Comparison of ENCODE assay signal across 1 cellular context in the genomic region with DNA sequence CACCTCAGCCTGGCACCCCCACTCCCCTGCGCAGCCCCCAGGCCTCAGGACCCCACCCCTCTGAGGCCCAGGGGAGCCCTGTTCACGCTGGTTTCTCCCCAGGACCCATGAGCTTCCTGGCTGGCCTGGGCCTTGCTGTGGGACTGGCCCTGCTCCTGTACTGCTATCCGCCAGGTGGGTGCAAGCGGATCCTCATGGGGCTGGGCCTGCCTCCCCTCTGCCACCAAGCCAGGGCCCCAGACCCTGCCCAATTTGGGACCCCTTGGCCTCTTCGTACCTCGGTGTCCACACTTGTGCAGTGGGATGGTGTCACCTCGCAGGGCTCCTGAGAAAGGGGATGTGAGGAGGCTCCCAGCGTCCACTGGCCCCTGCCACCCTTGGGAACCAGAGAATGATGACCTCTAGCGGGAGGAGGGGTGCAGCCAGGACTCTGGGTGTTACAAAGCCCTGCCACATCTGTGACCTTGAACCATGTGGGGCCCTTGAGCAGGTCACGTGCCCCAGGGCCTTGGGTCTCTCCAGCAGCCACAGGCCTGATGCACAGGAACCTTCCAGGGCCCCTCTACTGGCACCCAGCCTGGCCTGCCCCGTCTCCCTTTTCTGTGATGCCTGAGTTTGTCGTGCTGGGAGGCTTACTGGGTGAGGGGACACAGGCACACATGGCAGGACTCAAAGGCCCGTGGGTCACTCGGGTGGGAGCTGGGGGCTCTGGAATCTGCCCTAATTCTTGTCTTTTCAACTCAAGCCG.
A peak's percentile ranks its signal among the peaks of the same experiment; 100 is the strongest.
TF ChIP-seq lines count a peak whose summit lies in the region.

No MANE protein-coding gene starts in this region.

TF ChIP-seq in HepG2, 621 proteins besides CTCF, POLR2A, EP300 and RAD21 (continued from another document and continues in another):
- TF ChIP-seq, protein P1, sequence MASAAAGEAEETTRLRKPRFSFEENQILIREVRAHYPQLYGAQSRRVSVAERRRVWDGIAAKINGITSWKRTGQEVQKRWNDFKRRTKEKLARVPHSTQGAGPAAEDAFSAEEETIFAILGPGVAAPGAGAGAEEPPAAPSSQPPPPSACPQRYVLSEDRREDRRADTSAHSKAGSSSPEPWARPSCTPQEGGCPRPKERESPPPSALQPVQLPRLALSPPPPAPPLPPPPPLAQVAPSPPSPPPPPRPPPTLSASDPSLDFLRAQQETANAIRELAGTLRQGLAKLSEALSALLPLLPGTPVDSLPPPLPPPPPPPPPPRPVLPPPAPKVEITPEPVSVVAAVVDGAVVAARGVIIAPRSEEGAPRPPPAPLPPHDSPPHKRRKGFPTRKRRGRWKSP (CRISPR knock-in tag; IDR thresholded peaks at IDR 0.05): peak; percentile 36; the same call in 1 of the 2 replicates
- no peak for TF ChIP-seq ZNF432 (CRISPR knock-in tag; IDR thresholded peaks at IDR 0.05; ENCODE audit: borderline replicate concordance)
- no peak for TF ChIP-seq ZNF382 (CRISPR knock-in tag; IDR thresholded peaks at IDR 0.05; ENCODE audit: borderline replicate concordance)
- TF ChIP-seq, protein P2, sequence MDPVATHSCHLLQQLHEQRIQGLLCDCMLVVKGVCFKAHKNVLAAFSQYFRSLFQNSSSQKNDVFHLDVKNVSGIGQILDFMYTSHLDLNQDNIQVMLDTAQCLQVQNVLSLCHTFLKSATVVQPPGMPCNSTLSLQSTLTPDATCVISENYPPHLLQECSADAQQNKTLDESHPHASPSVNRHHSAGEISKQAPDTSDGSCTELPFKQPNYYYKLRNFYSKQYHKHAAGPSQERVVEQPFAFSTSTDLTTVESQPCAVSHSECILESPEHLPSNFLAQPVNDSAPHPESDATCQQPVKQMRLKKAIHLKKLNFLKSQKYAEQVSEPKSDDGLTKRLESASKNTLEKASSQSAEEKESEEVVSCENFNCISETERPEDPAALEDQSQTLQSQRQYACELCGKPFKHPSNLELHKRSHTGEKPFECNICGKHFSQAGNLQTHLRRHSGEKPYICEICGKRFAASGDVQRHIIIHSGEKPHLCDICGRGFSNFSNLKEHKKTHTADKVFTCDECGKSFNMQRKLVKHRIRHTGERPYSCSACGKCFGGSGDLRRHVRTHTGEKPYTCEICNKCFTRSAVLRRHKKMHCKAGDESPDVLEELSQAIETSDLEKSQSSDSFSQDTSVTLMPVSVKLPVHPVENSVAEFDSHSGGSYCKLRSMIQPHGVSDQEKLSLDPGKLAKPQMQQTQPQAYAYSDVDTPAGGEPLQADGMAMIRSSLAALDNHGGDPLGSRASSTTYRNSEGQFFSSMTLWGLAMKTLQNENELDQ (CRISPR knock-in tag; IDR thresholded peaks at IDR 0.05; ENCODE audit: borderline replicate concordance): no peak
- TF ChIP-seq RBAK (CRISPR knock-in tag; IDR thresholded peaks at IDR 0.05): no peak
- no peak for TF ChIP-seq ZSCAN21 (CRISPR knock-in tag; IDR thresholded peaks at IDR 0.05; ENCODE audit: borderline replicate concordance)
- peak; percentile 92 for TF ChIP-seq NR2F6 (IDR thresholded peaks at IDR 0.05)
- peak; percentile 97 for TF ChIP-seq NR2F6 (CRISPR knock-in tag; IDR thresholded peaks at IDR 0.05)
- peak; percentile 80; the same call in 1 of the 2 replicates for TF ChIP-seq ZBTB7A (CRISPR knock-in tag; IDR thresholded peaks at IDR 0.05)
- no peak for TF ChIP-seq ZNF589 (CRISPR knock-in tag; conservative IDR thresholded peaks at IDR 0.05)
- peak; percentile 65; the same call in 1 of the 2 replicates for TF ChIP-seq ZNF501 (CRISPR knock-in tag; IDR thresholded peaks at IDR 0.05)
- TF ChIP-seq NFE2L2 (IDR thresholded peaks at IDR 0.05; ENCODE audit: low read length): no peak
- no peak for TF ChIP-seq RORA (CRISPR knock-in tag; IDR thresholded peaks at IDR 0.05)
- no peak for TF ChIP-seq CEBPB (IDR thresholded peaks at IDR 0.05; ENCODE audit: borderline replicate concordance, low read depth, low read length)
- no peak for TF ChIP-seq TBL1XR1 (IDR thresholded peaks at IDR 0.05; ENCODE audit: borderline replicate concordance, low read length, partially characterized antibody)
- peak; percentile 71 for TF ChIP-seq HOXA3 (CRISPR knock-in tag; IDR thresholded peaks at IDR 0.05)
- TF ChIP-seq ZZZ3 (CRISPR knock-in tag; IDR thresholded peaks at IDR 0.05; ENCODE audit: borderline replicate concordance): no peak; the same call in 1 of the 2 replicates
- no peak for TF ChIP-seq EEA1 (CRISPR knock-in tag; IDR thresholded peaks at IDR 0.05; ENCODE audit: borderline replicate concordance)
- TF ChIP-seq ZNF468 (CRISPR knock-in tag; IDR thresholded peaks at IDR 0.05): no peak
- TF ChIP-seq KDM4B (CRISPR knock-in tag; IDR thresholded peaks at IDR 0.05): no peak; the same call in 1 of the 2 replicates
- TF ChIP-seq CC2D1A (CRISPR knock-in tag; IDR thresholded peaks at IDR 0.05): no peak
- no peak for TF ChIP-seq ATRX (CRISPR knock-in tag; IDR thresholded peaks at IDR 0.05; ENCODE audit: borderline replicate concordance)
- peak; percentile 84 for TF ChIP-seq IRF2 (CRISPR knock-in tag; IDR thresholded peaks at IDR 0.05)
- peak; percentile 24; the same call in 1 of the 2 replicates for TF ChIP-seq ZFP82 (CRISPR knock-in tag; IDR thresholded peaks at IDR 0.05; ENCODE audit: borderline replicate concordance)
- peak; percentile 72 for TF ChIP-seq RBM22 (optimal IDR thresholded peaks at IDR 0.05; ENCODE audit: low read length)
- no peak for TF ChIP-seq PAWR (CRISPR knock-in tag; IDR thresholded peaks at IDR 0.05; ENCODE audit: borderline replicate concordance)
- TF ChIP-seq ZKSCAN1 (IDR thresholded peaks at IDR 0.05; ENCODE audit: low read length): no peak
- no peak for TF ChIP-seq NCOA5 (CRISPR knock-in tag; IDR thresholded peaks at IDR 0.05)
- peak; percentile 92 for TF ChIP-seq ZBTB7B (CRISPR knock-in tag; IDR thresholded peaks at IDR 0.05)
- peak; percentile 85 for TF ChIP-seq ZNF350 (CRISPR knock-in tag; IDR thresholded peaks at IDR 0.05; ENCODE audit: borderline replicate concordance, low read depth)
- TF ChIP-seq, protein P3, sequence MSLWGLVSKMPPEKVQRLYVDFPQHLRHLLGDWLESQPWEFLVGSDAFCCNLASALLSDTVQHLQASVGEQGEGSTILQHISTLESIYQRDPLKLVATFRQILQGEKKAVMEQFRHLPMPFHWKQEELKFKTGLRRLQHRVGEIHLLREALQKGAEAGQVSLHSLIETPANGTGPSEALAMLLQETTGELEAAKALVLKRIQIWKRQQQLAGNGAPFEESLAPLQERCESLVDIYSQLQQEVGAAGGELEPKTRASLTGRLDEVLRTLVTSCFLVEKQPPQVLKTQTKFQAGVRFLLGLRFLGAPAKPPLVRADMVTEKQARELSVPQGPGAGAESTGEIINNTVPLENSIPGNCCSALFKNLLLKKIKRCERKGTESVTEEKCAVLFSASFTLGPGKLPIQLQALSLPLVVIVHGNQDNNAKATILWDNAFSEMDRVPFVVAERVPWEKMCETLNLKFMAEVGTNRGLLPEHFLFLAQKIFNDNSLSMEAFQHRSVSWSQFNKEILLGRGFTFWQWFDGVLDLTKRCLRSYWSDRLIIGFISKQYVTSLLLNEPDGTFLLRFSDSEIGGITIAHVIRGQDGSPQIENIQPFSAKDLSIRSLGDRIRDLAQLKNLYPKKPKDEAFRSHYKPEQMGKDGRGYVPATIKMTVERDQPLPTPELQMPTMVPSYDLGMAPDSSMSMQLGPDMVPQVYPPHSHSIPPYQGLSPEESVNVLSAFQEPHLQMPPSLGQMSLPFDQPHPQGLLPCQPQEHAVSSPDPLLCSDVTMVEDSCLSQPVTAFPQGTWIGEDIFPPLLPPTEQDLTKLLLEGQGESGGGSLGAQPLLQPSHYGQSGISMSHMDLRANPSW (CRISPR knock-in tag; IDR thresholded peaks at IDR 0.05; ENCODE audit: borderline replicate concordance): no peak
- TF ChIP-seq, protein P4, sequence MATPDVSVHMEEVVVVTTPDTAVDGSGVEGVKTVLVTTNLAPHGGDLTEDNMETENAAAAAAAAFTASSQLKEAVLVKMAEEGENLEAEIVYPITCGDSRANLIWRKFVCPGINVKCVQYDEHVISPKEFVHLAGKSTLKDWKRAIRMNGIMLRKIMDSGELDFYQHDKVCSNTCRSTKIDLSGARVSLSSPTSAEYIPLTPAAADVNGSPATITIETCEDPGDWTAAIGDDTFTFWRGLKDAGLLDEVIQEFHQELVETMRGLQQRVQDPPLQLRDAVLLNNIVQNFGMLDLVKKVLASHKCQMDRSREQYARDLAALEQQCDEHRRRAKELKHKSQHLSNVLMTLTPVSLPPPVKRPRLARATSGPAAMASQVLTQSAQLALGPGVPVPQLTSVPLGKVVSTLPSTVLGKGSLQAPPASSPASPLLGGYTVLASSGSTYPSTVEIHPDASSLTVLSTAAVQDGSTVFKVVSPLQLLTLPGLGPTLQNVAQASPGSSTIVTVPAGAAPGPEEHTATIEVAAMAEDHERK (CRISPR knock-in tag; IDR thresholded peaks at IDR 0.05; ENCODE audit: low read depth): no peak
- TF ChIP-seq HMG20A (CRISPR knock-in tag; IDR thresholded peaks at IDR 0.05; ENCODE audit: borderline replicate concordance): peak; percentile 70; the same call in 1 of the 2 replicates
- peak; percentile 79 to 84 for TF ChIP-seq NR2F1 (CRISPR knock-in tag; IDR thresholded peaks at IDR 0.05)
- peak in 1 of 2 experiments; percentile 92; a peak in 2 of 4 replicates for TF ChIP-seq KLF16 (CRISPR knock-in tag; IDR thresholded peaks at IDR 0.05)
- no peak for TF ChIP-seq FOXK2 (IDR thresholded peaks at IDR 0.05)
- no peak for TF ChIP-seq SMARCC2 (IDR thresholded peaks at IDR 0.05)
- TF ChIP-seq NFKB2 (CRISPR knock-in tag; IDR thresholded peaks at IDR 0.05; ENCODE audit: borderline replicate concordance): 0 out of 2 replicates have a peak, but pooled peaks have one; percentile 48
- TF ChIP-seq TAF1 (CRISPR knock-in tag; IDR thresholded peaks at IDR 0.05): peak; percentile 24; the same call in 1 of the 2 replicates
- TF ChIP-seq, protein P5, sequence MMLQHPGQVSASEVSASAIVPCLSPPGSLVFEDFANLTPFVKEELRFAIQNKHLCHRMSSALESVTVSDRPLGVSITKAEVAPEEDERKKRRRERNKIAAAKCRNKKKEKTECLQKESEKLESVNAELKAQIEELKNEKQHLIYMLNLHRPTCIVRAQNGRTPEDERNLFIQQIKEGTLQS (CRISPR knock-in tag; IDR thresholded peaks at IDR 0.05): no peak
- peak; percentile 83 for TF ChIP-seq ZSCAN9 (CRISPR knock-in tag; IDR thresholded peaks at IDR 0.05; ENCODE audit: borderline replicate concordance)
- TF ChIP-seq ZNF207 (IDR thresholded peaks at IDR 0.05; ENCODE audit: borderline replicate concordance): no peak
- peak; percentile 46; the same call in 1 of the 2 replicates for TF ChIP-seq ZNF776 (CRISPR knock-in tag; IDR thresholded peaks at IDR 0.05)
- TF ChIP-seq ZBTB3 (CRISPR knock-in tag; IDR thresholded peaks at IDR 0.05; ENCODE audit: borderline replicate concordance, low read depth): no peak
- no peak for TF ChIP-seq TCF7L2 (IDR thresholded peaks at IDR 0.05; ENCODE audit: low read depth, low read length)
- TF ChIP-seq ZBTB42 (CRISPR knock-in tag; IDR thresholded peaks at IDR 0.05): no peak
- no peak for TF ChIP-seq ZSCAN30 (CRISPR knock-in tag; IDR thresholded peaks at IDR 0.05)
- TF ChIP-seq, protein P6, sequence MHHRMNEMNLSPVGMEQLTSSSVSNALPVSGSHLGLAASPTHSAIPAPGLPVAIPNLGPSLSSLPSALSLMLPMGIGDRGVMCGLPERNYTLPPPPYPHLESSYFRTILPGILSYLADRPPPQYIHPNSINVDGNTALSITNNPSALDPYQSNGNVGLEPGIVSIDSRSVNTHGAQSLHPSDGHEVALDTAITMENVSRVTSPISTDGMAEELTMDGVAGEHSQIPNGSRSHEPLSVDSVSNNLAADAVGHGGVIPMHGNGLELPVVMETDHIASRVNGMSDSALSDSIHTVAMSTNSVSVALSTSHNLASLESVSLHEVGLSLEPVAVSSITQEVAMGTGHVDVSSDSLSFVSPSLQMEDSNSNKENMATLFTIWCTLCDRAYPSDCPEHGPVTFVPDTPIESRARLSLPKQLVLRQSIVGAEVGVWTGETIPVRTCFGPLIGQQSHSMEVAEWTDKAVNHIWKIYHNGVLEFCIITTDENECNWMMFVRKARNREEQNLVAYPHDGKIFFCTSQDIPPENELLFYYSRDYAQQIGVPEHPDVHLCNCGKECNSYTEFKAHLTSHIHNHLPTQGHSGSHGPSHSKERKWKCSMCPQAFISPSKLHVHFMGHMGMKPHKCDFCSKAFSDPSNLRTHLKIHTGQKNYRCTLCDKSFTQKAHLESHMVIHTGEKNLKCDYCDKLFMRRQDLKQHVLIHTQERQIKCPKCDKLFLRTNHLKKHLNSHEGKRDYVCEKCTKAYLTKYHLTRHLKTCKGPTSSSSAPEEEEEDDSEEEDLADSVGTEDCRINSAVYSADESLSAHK (CRISPR knock-in tag; IDR thresholded peaks at IDR 0.05; ENCODE audit: borderline replicate concordance): no peak
- TF ChIP-seq ZNF496 (CRISPR knock-in tag; IDR thresholded peaks at IDR 0.05; ENCODE audit: insufficient replicate concordance): no peak
- no peak for TF ChIP-seq ZFP36L2 (CRISPR knock-in tag; IDR thresholded peaks at IDR 0.05)
- peak; percentile 96 for TF ChIP-seq GATAD2A (CRISPR knock-in tag; IDR thresholded peaks at IDR 0.05)
- no peak for TF ChIP-seq FLYWCH1 (CRISPR knock-in tag; IDR thresholded peaks at IDR 0.05)
- no peak for TF ChIP-seq ZNF180 (CRISPR knock-in tag; IDR thresholded peaks at IDR 0.05; ENCODE audit: borderline replicate concordance, low read depth)
- TF ChIP-seq, protein P7, sequence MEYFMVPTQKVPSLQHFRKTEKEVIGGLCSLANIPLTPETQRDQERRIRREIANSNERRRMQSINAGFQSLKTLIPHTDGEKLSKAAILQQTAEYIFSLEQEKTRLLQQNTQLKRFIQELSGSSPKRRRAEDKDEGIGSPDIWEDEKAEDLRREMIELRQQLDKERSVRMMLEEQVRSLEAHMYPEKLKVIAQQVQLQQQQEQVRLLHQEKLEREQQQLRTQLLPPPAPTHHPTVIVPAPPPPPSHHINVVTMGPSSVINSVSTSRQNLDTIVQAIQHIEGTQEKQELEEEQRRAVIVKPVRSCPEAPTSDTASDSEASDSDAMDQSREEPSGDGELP (IDR thresholded peaks at IDR 0.05; ENCODE audit: borderline replicate concordance, low read depth): peak; percentile 69; the same call in 1 of the 2 replicates
- TF ChIP-seq ZNF451 (CRISPR knock-in tag; IDR thresholded peaks at IDR 0.05): no peak
- TF ChIP-seq MXI1 (IDR thresholded peaks at IDR 0.05; ENCODE audit: borderline replicate concordance, low read depth, low read length): peak; percentile 69; the same call in 1 of the 3 replicates
- peak; percentile 93 for TF ChIP-seq TBX2 (CRISPR knock-in tag; IDR thresholded peaks at IDR 0.05; ENCODE audit: borderline replicate concordance)
- no peak for TF ChIP-seq GABPA (IDR thresholded peaks at IDR 0.05; ENCODE audit: low read depth, low read length)
- TF ChIP-seq GABPA (CRISPR knock-in tag; IDR thresholded peaks at IDR 0.05; ENCODE audit: low read depth): no peak
- peak; percentile 76; the same call in 1 of the 2 replicates for TF ChIP-seq ZNF34 (CRISPR knock-in tag; IDR thresholded peaks at IDR 0.05; ENCODE audit: borderline replicate concordance)
- no peak for TF ChIP-seq ELF1 (CRISPR knock-in tag; IDR thresholded peaks at IDR 0.05)
- TF ChIP-seq KLF13 (CRISPR knock-in tag; IDR thresholded peaks at IDR 0.05): 0 out of 2 replicates have a peak, but pooled peaks have one; percentile 31
- peak; percentile 62; the same call in 1 of the 2 replicates for TF ChIP-seq HNF4G (IDR thresholded peaks at IDR 0.05; ENCODE audit: borderline replicate concordance, low read depth, low read length)
- TF ChIP-seq HNF4G (CRISPR knock-in tag; IDR thresholded peaks at IDR 0.05; ENCODE audit: borderline replicate concordance, low read depth): 0 out of 2 replicates have a peak, but pooled peaks have one; percentile 69
- TF ChIP-seq CAMTA2 (CRISPR knock-in tag; IDR thresholded peaks at IDR 0.05; ENCODE audit: borderline replicate concordance): no peak
- TF ChIP-seq SATB2 (CRISPR knock-in tag; IDR thresholded peaks at IDR 0.05): no peak
- TF ChIP-seq ZSCAN12 (CRISPR knock-in tag; IDR thresholded peaks at IDR 0.05): no peak
- no peak for TF ChIP-seq ZFP41 (CRISPR knock-in tag; IDR thresholded peaks at IDR 0.05; ENCODE audit: borderline replicate concordance)
